20 cellular contexts compared by ENCODE assay signal in genomic region chr4:158446106-158446505, GRCh38.
DNase-seq lines count a peak whose midpoint lies in the region; ATAC-seq, FAIRE-seq and TF ChIP-seq lines count a peak whose summit lies in the region.
"Had no signal": no experiment of that assay in that cellular context is flagged by ENCODE, and none has a peak within 500 bp of the region (broad histone marks: within the 10 kb centered on the region; RNA-seq: fewer than 3 reads in every experiment).

No MANE protein-coding gene starts in this region.

- no peaks in the 10 kb centered on the region for H3K9me3 Mint-ChIP-seq in activated T-cell treated with anti-CD3 and anti-CD28 coated beads, Interleukin-2, amount 50 U/mL, for 4 hours
- H3K9me3 Mint-ChIP-seq: nephron progenitor cell had no signal

- no peaks in the 10 kb centered on the region for H3K27me3 Mint-ChIP-seq in activated T-cell treated with anti-CD3 and anti-CD28 coated beads, Interleukin-2, amount 50 U/mL, for 4 hours (ENCODE audit: low read depth)

- TF ChIP-seq CTCF in GM10248 (IDR thresholded peaks at IDR 0.05; ENCODE audit: control extremely low read depth, extremely low read depth, low read depth, missing control alignments): no peak

- H3K36me3 Mint-ChIP-seq in activated T-cell treated with anti-CD3 and anti-CD28 coated beads, Interleukin-2, amount 50 U/mL, for 4 hours (ENCODE audit: insufficient read depth): no peaks in the 10 kb centered on the region

- peak overlapping the region; percentile 23; the same call in 1 of the 2 replicates for H3K4me3 ChIP-seq in ACC112 (ENCODE audit: low read depth, low read length)
- H3K4me3 ChIP-seq: BLaER1, vagina had no signal

- H3K4me3 Mint-ChIP-seq in activated T-cell treated with anti-CD3 and anti-CD28 coated beads, Interleukin-2, amount 50 U/mL, for 4 hours: no peak overlapping the region
- H3K4me3 Mint-ChIP-seq: nephron progenitor cell had no signal

- CTCF ChIA-PET in GM10248 (lab: Yijun Ruan, JAX): no interaction called here

- H3K4me1 ChIP-seq in ACC112 (ENCODE audit: control insufficient read depth, insufficient read depth, low read length, unreplicated experiment): peaks cover 36% of the 10 kb centered on the region
- H3K4me1 ChIP-seq: BLaER1, vagina had no signal

- peak overlapping the region; percentile 91 for H3K27ac ChIP-seq in ACC112 (ENCODE audit: low read depth, low read length)
- H3K27ac ChIP-seq: BLaER1, vagina had no signal

- H3K4me1 Mint-ChIP-seq in activated T-cell treated with anti-CD3 and anti-CD28 coated beads, Interleukin-2, amount 50 U/mL, for 4 hours (ENCODE audit: low read depth): no peaks in the 10 kb centered on the region
- H3K4me1 Mint-ChIP-seq: nephron progenitor cell had no signal

- H3K36me3 ChIP-seq in ACC112 (ENCODE audit: insufficient read depth, low read length): no peaks in the 10 kb centered on the region
- H3K36me3 ChIP-seq: BLaER1, vagina had no signal

- peak overlapping the region; percentile 97 for H2AFZ ChIP-seq in ACC112 (ENCODE audit: low read length, unreplicated experiment)

- peak; percentile 66 for DNase-seq in GM04503 (ENCODE audit: low read depth)
- peak; percentile 45 for DNase-seq in brain pericyte (ENCODE audit: low read depth, low spot score)
- peak; percentile 5 for DNase-seq in hepatic stellate cell (ENCODE audit: low spot score)
- DNase-seq in GM10248 (ENCODE audit: extremely low spot score): no peak
- DNase-seq in NCI-H82 treated with DMSO at 0.1 percent for 48 hours (lab: John Stamatoyannopoulos, UW; ENCODE audit: unreplicated experiment): no peak
- no peak for DNase-seq in activated T-cell treated with anti-CD3 and anti-CD28 coated beads, Interleukin-2, amount 50 U/mL, for 4 hours
- DNase-seq in GM12891 (ENCODE audit: insufficient read length, low spot score): no peak
- DNase-seq: activated naive CD4-positive, alpha-beta T cell treated with Interleukin-2 at 50 U/mL for 16 hours; foreskin melanocyte; NCI-H187; NCI-H526; nephron progenitor cell; retina; substantia nigra; T-helper 9 cell had no signal

- ATAC-seq in activated T-cell treated with anti-CD3 and anti-CD28 coated beads, Interleukin-2, amount 50 U/mL, for 4 hours: no peak
- ATAC-seq: HCT116 had no signal

- no peak for TF ChIP-seq POLR2A in GM12891 (IDR thresholded peaks at IDR 0.05; ENCODE audit: low read depth, low read length)

- FAIRE-seq in GM12891 (lab: Jason Lieb, UNC): no peak
- FAIRE-seq: GM18507 had no signal

- POLR2A ChIA-PET in GM10248 (lab: Yijun Ruan, JAX): no interaction called here

- H3K79me2 ChIP-seq in ACC112 (ENCODE audit: control insufficient read depth, insufficient read depth, low read length, unreplicated experiment): no peaks in the 10 kb centered on the region

- H3K27me3 ChIP-seq in ACC112 (ENCODE audit: insufficient read depth, low read length): no peaks in the 10 kb centered on the region
- H3K27me3 ChIP-seq: BLaER1, vagina had no signal

TF ChIP-seq in GM12891, 5 proteins besides CTCF, POLR2A, EP300 and RAD21:
- TF ChIP-seq PAX5 (IDR thresholded peaks at IDR 0.05; ENCODE audit: insufficient read depth, low read length, severe bottlenecking): no peak
- TF ChIP-seq POU2F2 (IDR thresholded peaks at IDR 0.05; ENCODE audit: low read depth, low read length): no peak
- no peak for TF ChIP-seq SPI1 (IDR thresholded peaks at IDR 0.05; ENCODE audit: low read depth, low read length)
- TF ChIP-seq POLR2AphosphoS5 (IDR thresholded peaks at IDR 0.05; ENCODE audit: low read depth, low read length): no peak
- TF ChIP-seq TAF1 (IDR thresholded peaks at IDR 0.05; ENCODE audit: low read depth, low read length): no peak

Comparison
In these comparisons a context has a peak if more than half of its experiments do, and no peak if none do; other contexts are left out.
1. DNase-seq: peak in GM04503 (single experiment), brain pericyte (single experiment) and hepatic stellate cell (single experiment); none in GM10248 (single experiment), NCI-H82 treated with DMSO at 0.1 percent for 48 hours (single experiment), activated T-cell treated with anti-CD3 and anti-CD28 coated beads, Interleukin-2, amount 50 U/mL, for 4 hours (single experiment) and GM12891 (single experiment).